12 cellular contexts compared by ENCODE assay signal in the genomic region with DNA sequence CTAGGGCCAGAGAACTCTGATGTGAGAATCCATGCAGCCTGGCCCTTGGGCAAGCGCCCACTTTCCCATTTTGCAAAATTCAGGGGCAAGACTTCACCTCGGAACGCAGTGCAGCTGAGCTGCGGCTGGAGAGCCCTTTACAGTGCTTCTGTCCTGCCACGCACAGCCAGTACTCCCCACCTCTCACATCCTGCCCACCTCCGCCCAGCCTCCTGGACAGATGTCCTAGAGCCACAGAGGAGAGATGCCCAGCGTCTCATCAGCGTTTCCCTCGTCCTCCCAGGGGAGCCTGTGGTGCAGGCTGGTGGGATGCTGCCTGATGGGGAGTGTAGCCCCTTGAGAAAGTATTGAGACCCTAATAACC. TPM values are rescaled to one million over a fixed set of nuclear protein-coding genes. Genes with fewer than 3 reads are reported as not detected.
A peak's percentile ranks its signal among the peaks of the same experiment; 100 is the strongest.
DNase-seq lines count a peak whose midpoint lies in the region; ATAC-seq and TF ChIP-seq lines count a peak whose summit lies in the region.
"Had no signal": no experiment of that assay in that cellular context is flagged by ENCODE, and none has a peak within 500 bp of the region (broad histone marks: within the 10 kb centered on the region; RNA-seq: fewer than 3 reads in every experiment).

No MANE protein-coding gene starts in this region.

- peaks cover 48% of the 10 kb centered on the region for H3K36me3 Mint-ChIP-seq in activated CD4-positive, alpha-beta T cell treated with anti-CD3 and anti-CD28 coated beads, Interleukin-2, amount 10 ng/mL, durations not matched to agents 24 days and 14 days (ENCODE audit: low read depth)
- H3K36me3 Mint-ChIP-seq in nephron progenitor cell (ENCODE audit: low read depth) = no peaks in the 10 kb centered on the region

- H3K4me3 Mint-ChIP-seq in activated CD4-positive, alpha-beta T cell treated with anti-CD3 and anti-CD28 coated beads, Interleukin-2, amount 10 ng/mL, durations not matched to agents 24 days and 14 days = no peak overlapping the region
- no peak overlapping the region for H3K4me3 Mint-ChIP-seq in nephron progenitor cell

- no peaks in the 10 kb centered on the region for H3K27me3 Mint-ChIP-seq in activated CD4-positive, alpha-beta T cell treated with anti-CD3 and anti-CD28 coated beads, Interleukin-2, amount 10 ng/mL, durations not matched to agents 24 days and 14 days
- peaks cover 22% of the 10 kb centered on the region for H3K27me3 Mint-ChIP-seq in nephron progenitor cell (ENCODE audit: low read depth, poor library complexity)
- H3K27me3 Mint-ChIP-seq: stimulated activated naive CD8-positive, alpha-beta T cell treated with anti-CD3 and anti-CD28 coated beads, Interleukin-15, amount 100 ng/mL, for 72 hours had no signal

- DNase-seq in stimulated activated CD4-positive, alpha-beta T cell treated with anti-CD3 and anti-CD28 coated beads, Interleukin-1b, Interleukin-23, amount 100 ng/mL, for 48 hours = peak; percentile 4
- DNase-seq in stimulated activated CD4-positive, alpha-beta T cell treated with anti-CD3 and anti-CD28 coated beads, Interleukin-2, amount 100 ng/mL, for 48 hours = no peak
- DNase-seq in activated CD4-positive, alpha-beta T cell treated with anti-CD3 and anti-CD28 coated beads, Interleukin-2, amount 10 ng/mL, durations not matched to agents 24 days and 14 days = no peak
- DNase-seq in islet precursor cell = peak; percentile 50
- DNase-seq in ureter (ENCODE audit: low spot score) = peak; percentile 40
- DNase-seq in nephron progenitor cell = no peak
- no peak for DNase-seq in KG1 (lab: John Stamatoyannopoulos, UW)
- DNase-seq: AML-193, HCEC 1CT, MM.1S had no signal

- intact Hi-C loops in activated CD4-positive, alpha-beta T cell treated with anti-CD3 and anti-CD28 coated beads, Interleukin-2, amount 10 ng/mL, durations not matched to agents 24 days and 14 days (cut with micrococcal nuclease) = no loop called here

- TF ChIP-seq CTCF in nephron progenitor cell (IDR thresholded peaks at IDR 0.05) = no peak

- no peaks in the 10 kb centered on the region for H3K9me3 Mint-ChIP-seq in activated CD4-positive, alpha-beta T cell treated with anti-CD3 and anti-CD28 coated beads, Interleukin-2, amount 10 ng/mL, durations not matched to agents 24 days and 14 days
- no peaks in the 10 kb centered on the region for H3K9me3 Mint-ChIP-seq in nephron progenitor cell
- H3K9me3 Mint-ChIP-seq: stimulated activated naive CD8-positive, alpha-beta T cell treated with anti-CD3 and anti-CD28 coated beads, Interleukin-15, amount 100 ng/mL, for 72 hours had no signal

- no peak for ATAC-seq in GM19455 (IDR thresholded peaks at IDR 0.05; ENCODE audit: unreplicated experiment)
- ATAC-seq: stimulated activated naive CD8-positive, alpha-beta T cell treated with anti-CD3 and anti-CD28 coated beads, Interleukin-15, amount 100 ng/mL, for 72 hours had no signal

- H3K27ac Mint-ChIP-seq in activated CD4-positive, alpha-beta T cell treated with anti-CD3 and anti-CD28 coated beads, Interleukin-2, amount 10 ng/mL, durations not matched to agents 24 days and 14 days = peak overlapping the region; percentile 41
- no peak overlapping the region for H3K27ac Mint-ChIP-seq in nephron progenitor cell

- peaks cover 12% of the 10 kb centered on the region for H3K4me1 Mint-ChIP-seq in activated CD4-positive, alpha-beta T cell treated with anti-CD3 and anti-CD28 coated beads, Interleukin-2, amount 10 ng/mL, durations not matched to agents 24 days and 14 days
- H3K4me1 Mint-ChIP-seq in nephron progenitor cell = no peaks in the 10 kb centered on the region

RNA-seq across cellular contexts. Expression of gene RUNX3, which starts 29.6 kb away (rescaled TPM):
- total RNA-seq in activated CD4-positive, alpha-beta T cell treated with anti-CD3 and anti-CD28 coated beads, Interleukin-2, amount 10 ng/mL, durations not matched to agents 24 days and 14 days = 110 and 112 TPM in 2 replicates
- 5.3 TPM for total RNA-seq in ureter

Comparison
In these comparisons a context has a peak if more than half of its experiments do, and no peak if none do; other contexts are left out.
1. DNase-seq: peak in stimulated activated CD4-positive, alpha-beta T cell treated with anti-CD3 and anti-CD28 coated beads, Interleukin-1b, Interleukin-23, amount 100 ng/mL, for 48 hours (single experiment), islet precursor cell (single experiment) and ureter (single experiment); none in stimulated activated CD4-positive, alpha-beta T cell treated with anti-CD3 and anti-CD28 coated beads, Interleukin-2, amount 100 ng/mL, for 48 hours (0 of 2), activated CD4-positive, alpha-beta T cell treated with anti-CD3 and anti-CD28 coated beads, Interleukin-2, amount 10 ng/mL, durations not matched to agents 24 days and 14 days (single experiment), nephron progenitor cell (single experiment) and KG1 (single experiment).
2. RNA of gene RUNX3, which starts 29.6 kb away (total RNA-seq): 110 to 112 TPM in activated CD4-positive, alpha-beta T cell treated with anti-CD3 and anti-CD28 coated beads, Interleukin-2, amount 10 ng/mL, durations not matched to agents 24 days and 14 days; 5.3 TPM in ureter (single experiment); every median in the first group is over 10 times any median in the second.